ENCODE assay signal across 8 cellular contexts in genomic region chr17:1647802-1648581, GRCh38. TPM values are rescaled to one million over a fixed set of nuclear protein-coding genes. Genes with fewer than 3 reads are reported as not detected.
A peak's percentile ranks its signal among the peaks of the same experiment; 100 is the strongest.
DNase-seq lines count a peak whose midpoint lies in the region; ATAC-seq and TF ChIP-seq lines count a peak whose summit lies in the region.

No MANE protein-coding gene starts in this region.

- intact Hi-C loops in dorsolateral prefrontal cortex (cut with DNase I), result loop anchor here (1.0 to 5.0 kb wide), 4 partner anchors 19 to 391 kb away; partner anchors contain the start of gene SLC43A2 (in 2 of the 2)

- H3K27me3 ChIP-seq in dorsolateral prefrontal cortex, result no peaks in the 10 kb centered on the region

- peak; percentile 76 for DNase-seq in NCI-H2171 (lab: John Stamatoyannopoulos, UW)
- peak in 4 of 10 donors; percentile 33 to 65 (median 47) for DNase-seq in dorsolateral prefrontal cortex
- peak; percentile 42 for DNase-seq in mucosa of gallbladder (ENCODE audit: low spot score)
- DNase-seq in NCI-H2196 treated with DMSO at 0.1 percent for 48 hours (lab: John Stamatoyannopoulos, UW; ENCODE audit: unreplicated experiment), result no peak
- DNase-seq in central memory CD4-positive, alpha-beta T cell, result no peak
- DNase-seq in NCI-H2196 (lab: John Stamatoyannopoulos, UW; ENCODE audit: unreplicated experiment), result no peak

- ATAC-seq in GM18867 (IDR thresholded peaks at IDR 0.05; ENCODE audit: unreplicated experiment), result no peak

- peak overlapping the region; percentile 51 for H3K4me3 ChIP-seq in GM12875 (ENCODE audit: low read depth, low read length)
- peak overlapping the region; percentile 52 to 92 (median 72) for H3K4me3 ChIP-seq in dorsolateral prefrontal cortex

- TF ChIP-seq CTCF in GM12875 (IDR thresholded peaks at IDR 0.05; ENCODE audit: borderline replicate concordance, insufficient read depth, low read depth, low read length), result no peak
- TF ChIP-seq CTCF in dorsolateral prefrontal cortex (IDR thresholded peaks at IDR 0.05 in 54 of 56, conservative IDR thresholded peaks at IDR 0.05 in 2 of 56; ENCODE audit: low read depth in 1 of 56, partially characterized antibody in 56 of 56), result no peak

- peak overlapping the region in 58 of 59 donors; percentile 76 to 99 (median 94) for H3K27ac ChIP-seq in dorsolateral prefrontal cortex

RNA-seq across cellular contexts. Expression of gene RILP, which starts 1.7 kb away (rescaled TPM):
- total RNA-seq in dorsolateral prefrontal cortex (10 to 100 TPM in 111 of 120 experiments, 1 to 10 TPM in 9; 5.3 to 27.4 (median 14.8) TPM), mucosa of gallbladder (11.7 TPM)

RNA-seq across cellular contexts. Expression of gene SCARF1, which starts 2.5 kb away (rescaled TPM):
- 10 to 100 TPM in 39 of 120 experiments, 1 to 10 TPM in 81; 5.1 to 21.7 (median 8.7) TPM for total RNA-seq in dorsolateral prefrontal cortex
- 13.2 TPM for total RNA-seq in mucosa of gallbladder

RNA-seq across cellular contexts. Expression of gene SLC43A2, which starts 19.4 kb away (rescaled TPM):
- 10 to 100 TPM; 27.7 to 80.6 (median 45.9) TPM for total RNA-seq in dorsolateral prefrontal cortex
- total RNA-seq in mucosa of gallbladder, result 27.0 TPM

RNA-seq across cellular contexts. Expression of gene PRPF8, which starts 36.7 kb away (rescaled TPM):
- total RNA-seq in dorsolateral prefrontal cortex (100 to 1,000 TPM; 220 to 305 (median 265) TPM), mucosa of gallbladder (246 TPM)

Comparison
In these comparisons a context has a peak if more than half of its experiments do, and no peak if none do; other contexts are left out.
1. DNase-seq: peak in NCI-H2171 (single experiment) and mucosa of gallbladder (single experiment); none in NCI-H2196 treated with DMSO at 0.1 percent for 48 hours (single experiment), central memory CD4-positive, alpha-beta T cell (single experiment) and NCI-H2196 (single experiment).